In genomic region chr2:42171396-42171971, GRCh38 we compare ENCODE assay signal across 8 cellular contexts. TPM values are rescaled to one million over a fixed set of nuclear protein-coding genes. Genes with fewer than 3 reads are reported as not detected.
DNase-seq lines count a peak whose midpoint lies in the region; ATAC-seq and TF ChIP-seq lines count a peak whose summit lies in the region.

No MANE protein-coding gene starts in this region.

- H3K27me3 ChIP-seq in MM.1S (replicated peaks; ENCODE audit: insufficient read depth, low read length) (no peaks in the 10 kb centered on the region), upper lobe of right lung (no peaks in the 10 kb centered on the region)

- H3K9me3 Mint-ChIP-seq in activated naive CD4-positive, alpha-beta T cell treated with anti-CD3 and anti-CD28 coated beads, Interleukin-2, amount 10 ng/mL, durations not matched to agents 7 days and 5 days, result no peaks in the 10 kb centered on the region

- H3K4me1 ChIP-seq in MM.1S (ENCODE audit: low read length) (peaks cover 6% of the 10 kb centered on the region), upper lobe of right lung (peaks cover 24% of the 10 kb centered on the region)

- H3K9me2 ChIP-seq in MM.1S (replicated peaks; ENCODE audit: insufficient read depth, low read length), result no peaks in the 10 kb centered on the region

- H3F3A ChIP-seq in MM.1S (ENCODE audit: insufficient read depth, low read length), result peaks cover 26% of the 10 kb centered on the region

- no peaks in the 10 kb centered on the region for H3K36me3 ChIP-seq in MM.1S (replicated peaks; ENCODE audit: insufficient read depth, low read length)
- no peaks in the 10 kb centered on the region for H3K36me3 ChIP-seq in upper lobe of right lung

- intact Hi-C loops in upper lobe of right lung (cut with DNase I), result no loop called here

- H3K4me3 Mint-ChIP-seq in activated naive CD4-positive, alpha-beta T cell treated with anti-CD3 and anti-CD28 coated beads, Interleukin-2, amount 10 ng/mL, durations not matched to agents 7 days and 5 days, result no peak overlapping the region

- peak overlapping the region; percentile 89 for H3K4me2 ChIP-seq in MM.1S (ENCODE audit: low read depth, low read length)

- no peaks in the 10 kb centered on the region for H3K9me3 ChIP-seq in MM.1S (replicated peaks; ENCODE audit: insufficient read depth, low read length)
- no peaks in the 10 kb centered on the region for H3K9me3 ChIP-seq in upper lobe of right lung

- H3K4me3 ChIP-seq in MM.1S (ENCODE audit: low read length) (peak overlapping the region; percentile 88), upper lobe of right lung (peak overlapping the region; percentile 91)

- H3K9ac ChIP-seq in MM.1S (ENCODE audit: low read length), result peak overlapping the region; percentile 87

- no peak for ATAC-seq in upper lobe of right lung
- ATAC-seq in HG02610 (IDR thresholded peaks at IDR 0.05; ENCODE audit: unreplicated experiment), result no peak

- peak overlapping the region; percentile 76; the same call in 1 of the 2 replicates for H3K27ac ChIP-seq in MM.1S (ENCODE audit: low read length)
- H3K27ac ChIP-seq in upper lobe of right lung, result peak overlapping the region; percentile 28

- H3K79me2 ChIP-seq in MM.1S (ENCODE audit: low read length), result peaks cover 73% of the 10 kb centered on the region

- H3K27ac Mint-ChIP-seq in activated naive CD4-positive, alpha-beta T cell treated with anti-CD3 and anti-CD28 coated beads, Interleukin-2, amount 10 ng/mL, durations not matched to agents 7 days and 5 days, result no peak overlapping the region

- CTCF ChIA-PET in activated naive CD4-positive, alpha-beta T cell treated with anti-CD3 and anti-CD28 coated beads, Interleukin-2, amount 10 ng/mL, durations not matched to agents 7 days and 5 days (lab: Charles Lee), result interaction anchor here (0.6 to 2.8 kb wide), 14 partner anchors 8 to 330 kb away, joined by 3 to 24 read pairs (median 4); no protein-coding TSS in a partner anchor

- peaks cover 38% of the 10 kb centered on the region for H3K4me1 Mint-ChIP-seq in activated naive CD4-positive, alpha-beta T cell treated with anti-CD3 and anti-CD28 coated beads, Interleukin-2, amount 10 ng/mL, durations not matched to agents 7 days and 5 days

- peak; percentile 23 for DNase-seq in activated naive CD4-positive, alpha-beta T cell treated with anti-CD3 and anti-CD28 coated beads, Interleukin-2, amount 10 ng/mL, durations not matched to agents 7 days and 5 days
- DNase-seq in activated naive CD4-positive, alpha-beta T cell (lab: John Stamatoyannopoulos, UW), result no peak
- peak; percentile 78 for DNase-seq in MM.1S
- peak; percentile 83 for DNase-seq in fibroblast of peridontal ligament (ENCODE audit: extremely low read depth)
- DNase-seq in upper lobe of right lung, result no peak
- no peak for DNase-seq in stimulated activated CD4-positive, alpha-beta T cell treated with anti-CD3 and anti-CD28 coated beads, Interleukin-4, amount 100 ng/mL, for 1 hour
- no peak for DNase-seq in Ammon's horn (ENCODE audit: low spot score)

- H3K36me3 Mint-ChIP-seq in activated naive CD4-positive, alpha-beta T cell treated with anti-CD3 and anti-CD28 coated beads, Interleukin-2, amount 10 ng/mL, durations not matched to agents 7 days and 5 days, result peaks cover 16% of the 10 kb centered on the region

- TF ChIP-seq CTCF in MM.1S (IDR thresholded peaks at IDR 0.05; ENCODE audit: low read length) (no peak), upper lobe of right lung (IDR thresholded peaks at IDR 0.05) (no peak)

- no peaks in the 10 kb centered on the region for H3K27me3 Mint-ChIP-seq in activated naive CD4-positive, alpha-beta T cell treated with anti-CD3 and anti-CD28 coated beads, Interleukin-2, amount 10 ng/mL, durations not matched to agents 7 days and 5 days

- peaks cover 5% of the 10 kb centered on the region; the same call in 1 of the 2 replicates for H4K20me1 ChIP-seq in MM.1S (ENCODE audit: insufficient read depth, low read length)

- no peak overlapping the region for H2AFZ ChIP-seq in MM.1S (ENCODE audit: low read length)

RNA-seq across cellular contexts. Expression of gene EML4, which starts 2.3 kb away (rescaled TPM):
- total RNA-seq in upper lobe of right lung, result 83.0 TPM

Comparison
In these comparisons a context has a peak if more than half of its experiments do, and no peak if none do; other contexts are left out.
1. DNase-seq: peak in activated naive CD4-positive, alpha-beta T cell treated with anti-CD3 and anti-CD28 coated beads, Interleukin-2, amount 10 ng/mL, durations not matched to agents 7 days and 5 days (single experiment), MM.1S (single experiment) and fibroblast of peridontal ligament (single experiment); none in activated naive CD4-positive, alpha-beta T cell (0 of 4), upper lobe of right lung (single experiment), stimulated activated CD4-positive, alpha-beta T cell treated with anti-CD3 and anti-CD28 coated beads, Interleukin-4, amount 100 ng/mL, for 1 hour (single experiment) and Ammon's horn (single experiment).